In the genomic region with DNA sequence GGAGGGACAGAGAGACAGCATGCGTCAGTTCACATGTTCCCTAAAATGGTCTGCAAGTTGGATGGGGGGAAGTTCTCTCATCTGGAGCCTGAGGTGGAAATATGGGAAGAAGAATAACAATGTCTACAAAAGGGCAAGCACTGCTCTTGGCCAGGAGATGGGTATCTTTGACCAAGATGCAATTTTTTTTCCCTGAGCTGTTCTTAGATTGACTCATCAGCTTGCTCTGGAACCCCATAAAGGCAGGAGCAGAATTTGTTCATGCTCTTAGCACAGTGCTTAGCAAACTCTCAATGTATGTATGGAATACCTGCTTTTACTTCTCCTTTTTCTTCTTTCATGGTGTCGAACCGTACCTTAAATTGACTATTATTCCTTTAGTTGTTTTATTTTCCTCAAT, we compare ENCODE assay signal across 10 cellular contexts.
DNase-seq lines count a peak whose midpoint lies in the region; ATAC-seq and TF ChIP-seq lines count a peak whose summit lies in the region.
"Had no signal": no experiment of that assay in that cellular context is flagged by ENCODE, and none has a peak within 500 bp of the region (broad histone marks: within the 10 kb centered on the region; RNA-seq: fewer than 3 reads in every experiment).

No MANE protein-coding gene starts in this region.

- H3K36me3 Mint-ChIP-seq in GM23338 (ENCODE audit: low read depth), result no peaks in the 10 kb centered on the region
- H3K36me3 Mint-ChIP-seq: CD4-positive, CD25-positive, alpha-beta regulatory T cell had no signal

- H3K27me3 ChIP-seq in tibial nerve (no peaks in the 10 kb centered on the region), GM23338 (ENCODE audit: insufficient read depth) (no peaks in the 10 kb centered on the region)

- H4K20me1 ChIP-seq in GM23338 (replicated peaks; ENCODE audit: insufficient read depth), result no peaks in the 10 kb centered on the region

- TF ChIP-seq EP300 in tibial nerve (IDR thresholded peaks at IDR 0.05), result no peak

- intact Hi-C loops in Right ventricle myocardium superior (cut with DNase I), result no loop called here

- H3K27ac ChIP-seq in tibial nerve (no peak overlapping the region), GM23338 (ENCODE audit: low read depth) (no peak overlapping the region)

- POLR2A ChIA-PET in GM10248 (lab: Yijun Ruan, JAX), result no interaction called here

- H3K4me3 ChIP-seq in astrocyte of the spinal cord (ENCODE audit: low read depth, low read length) (no peak overlapping the region), tibial nerve (no peak overlapping the region), GM23338 (no peak overlapping the region)

- peaks cover 3% of the 10 kb centered on the region; the same call in 1 of the 3 replicates for H3K9me3 Mint-ChIP-seq in GM23338

- CTCF ChIA-PET in GM10248 (lab: Yijun Ruan, JAX), result interaction anchor here (0.8 to 3.3 kb wide), 6 partner anchors 30 to 120 kb away, joined by 3 to 16 read pairs (median 3); no protein-coding TSS in a partner anchor

- in situ Hi-C loops in astrocyte of the spinal cord (cut with HindIII; ENCODE audit: low sequenced_read_pairs), result no loop called here

- no peak overlapping the region for H3K4me3 Mint-ChIP-seq in GM23338
- H3K4me3 Mint-ChIP-seq: CD4-positive, CD25-positive, alpha-beta regulatory T cell; H9 had no signal

- H3K4me1 Mint-ChIP-seq in GM23338, result peaks cover 30% of the 10 kb centered on the region

- ATAC-seq in GM19467 (IDR thresholded peaks at IDR 0.05; ENCODE audit: unreplicated experiment) (peak; percentile 34), HG03095 (IDR thresholded peaks at IDR 0.05; ENCODE audit: unreplicated experiment) (peak; percentile 61), GM21528 (IDR thresholded peaks at IDR 0.05; ENCODE audit: low FRiP score, unreplicated experiment) (no peak), GM23338 (no peak), Right ventricle myocardium superior (ENCODE audit: poor library complexity) (no peak)

- peak; percentile 15 for DNase-seq in GM10248 (ENCODE audit: extremely low spot score)
- DNase-seq in astrocyte of the spinal cord (ENCODE audit: low read depth, low spot score), result peak; percentile 12
- DNase-seq in tibial nerve (ENCODE audit: low spot score in 2 of 2), result no peak
- no peak for DNase-seq in GM23338 (ENCODE audit: low spot score)
- no peak for DNase-seq in Right ventricle myocardium superior
- DNase-seq: H9 had no signal

- no peak overlapping the region for H3K4me2 ChIP-seq in GM23338

- no peaks in the 10 kb centered on the region for H3K9me3 ChIP-seq in tibial nerve

- no peak overlapping the region for H3K27ac Mint-ChIP-seq in GM23338
- H3K27ac Mint-ChIP-seq: CD4-positive, CD25-positive, alpha-beta regulatory T cell had no signal

- no peak overlapping the region for H2AFZ ChIP-seq in GM23338

- 89 to 91% methylated on average over 3 of the region's 3 CpGs for WGBS in tibial nerve, 2 donors

- no peaks in the 10 kb centered on the region for H3F3A ChIP-seq in GM23338 (replicated peaks; ENCODE audit: low read depth)

- TF ChIP-seq CTCF in GM10248 (IDR thresholded peaks at IDR 0.05; ENCODE audit: control extremely low read depth, extremely low read depth, low read depth, missing control alignments) (peak; percentile 35), astrocyte of the spinal cord (IDR thresholded peaks at IDR 0.05; ENCODE audit: low read depth, low read length) (peak; percentile 3), tibial nerve (IDR thresholded peaks at IDR 0.05) (no peak), GM23338 (conservative IDR thresholded peaks at IDR 0.05; ENCODE audit: low read depth in 2 of 2) (no peak)

- 0 out of 2 replicates have a peak, but pooled peaks cover 3% of the 10 kb centered on the region for H3K9me2 ChIP-seq in GM23338 (ENCODE audit: insufficient read depth)

- H3K36me3 ChIP-seq in tibial nerve (no peaks in the 10 kb centered on the region), GM23338 (ENCODE audit: insufficient read depth) (no peaks in the 10 kb centered on the region)

- H3K27me3 Mint-ChIP-seq in GM23338 (ENCODE audit: insufficient read depth, low read depth, poor library complexity), result no peaks in the 10 kb centered on the region

- TF ChIP-seq POLR2A in tibial nerve (IDR thresholded peaks at IDR 0.05), result no peak

- H3K79me2 ChIP-seq in GM23338 (replicated peaks; ENCODE audit: insufficient read depth), result no peaks in the 10 kb centered on the region

- peaks cover 0 to 4% (median 0%) of the 10 kb centered on the region in 4 donors for H3K4me1 ChIP-seq in tibial nerve
- peaks cover 29% of the 10 kb centered on the region for H3K4me1 ChIP-seq in GM23338 (ENCODE audit: insufficient read depth)

TF ChIP-seq in GM23338, 12 proteins besides CTCF, POLR2A, EP300 and RAD21 (continues in another document):
- no peak for TF ChIP-seq EZH2phosphoT487 (IDR thresholded peaks at IDR 0.05; ENCODE audit: unreplicated experiment)
- TF ChIP-seq CREB1 (CRISPR knock-in tag; IDR thresholded peaks at IDR 0.05; ENCODE audit: low read depth), result no peak
- no peak for TF ChIP-seq STAT1 (IDR thresholded peaks at IDR 0.05; ENCODE audit: unreplicated experiment)
- no peak for TF ChIP-seq POLR2AphosphoS5 (IDR thresholded peaks at IDR 0.05; ENCODE audit: low read depth)
- no peak for TF ChIP-seq JUNB (IDR thresholded peaks at IDR 0.05; ENCODE audit: unreplicated experiment)
- TF ChIP-seq ZNF114 (CRISPR knock-in tag; IDR thresholded peaks at IDR 0.05), result no peak
- no peak for TF ChIP-seq ZNF331 (CRISPR knock-in tag; IDR thresholded peaks at IDR 0.05; ENCODE audit: low read depth)
- TF ChIP-seq EZH2 (IDR thresholded peaks at IDR 0.05; ENCODE audit: low read depth, unreplicated experiment), result no peak
- TF ChIP-seq, protein P1, sequence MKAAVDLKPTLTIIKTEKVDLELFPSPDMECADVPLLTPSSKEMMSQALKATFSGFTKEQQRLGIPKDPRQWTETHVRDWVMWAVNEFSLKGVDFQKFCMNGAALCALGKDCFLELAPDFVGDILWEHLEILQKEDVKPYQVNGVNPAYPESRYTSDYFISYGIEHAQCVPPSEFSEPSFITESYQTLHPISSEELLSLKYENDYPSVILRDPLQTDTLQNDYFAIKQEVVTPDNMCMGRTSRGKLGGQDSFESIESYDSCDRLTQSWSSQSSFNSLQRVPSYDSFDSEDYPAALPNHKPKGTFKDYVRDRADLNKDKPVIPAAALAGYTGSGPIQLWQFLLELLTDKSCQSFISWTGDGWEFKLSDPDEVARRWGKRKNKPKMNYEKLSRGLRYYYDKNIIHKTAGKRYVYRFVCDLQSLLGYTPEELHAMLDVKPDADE (IDR thresholded peaks at IDR 0.05), result no peak
- TF ChIP-seq, protein P2, sequence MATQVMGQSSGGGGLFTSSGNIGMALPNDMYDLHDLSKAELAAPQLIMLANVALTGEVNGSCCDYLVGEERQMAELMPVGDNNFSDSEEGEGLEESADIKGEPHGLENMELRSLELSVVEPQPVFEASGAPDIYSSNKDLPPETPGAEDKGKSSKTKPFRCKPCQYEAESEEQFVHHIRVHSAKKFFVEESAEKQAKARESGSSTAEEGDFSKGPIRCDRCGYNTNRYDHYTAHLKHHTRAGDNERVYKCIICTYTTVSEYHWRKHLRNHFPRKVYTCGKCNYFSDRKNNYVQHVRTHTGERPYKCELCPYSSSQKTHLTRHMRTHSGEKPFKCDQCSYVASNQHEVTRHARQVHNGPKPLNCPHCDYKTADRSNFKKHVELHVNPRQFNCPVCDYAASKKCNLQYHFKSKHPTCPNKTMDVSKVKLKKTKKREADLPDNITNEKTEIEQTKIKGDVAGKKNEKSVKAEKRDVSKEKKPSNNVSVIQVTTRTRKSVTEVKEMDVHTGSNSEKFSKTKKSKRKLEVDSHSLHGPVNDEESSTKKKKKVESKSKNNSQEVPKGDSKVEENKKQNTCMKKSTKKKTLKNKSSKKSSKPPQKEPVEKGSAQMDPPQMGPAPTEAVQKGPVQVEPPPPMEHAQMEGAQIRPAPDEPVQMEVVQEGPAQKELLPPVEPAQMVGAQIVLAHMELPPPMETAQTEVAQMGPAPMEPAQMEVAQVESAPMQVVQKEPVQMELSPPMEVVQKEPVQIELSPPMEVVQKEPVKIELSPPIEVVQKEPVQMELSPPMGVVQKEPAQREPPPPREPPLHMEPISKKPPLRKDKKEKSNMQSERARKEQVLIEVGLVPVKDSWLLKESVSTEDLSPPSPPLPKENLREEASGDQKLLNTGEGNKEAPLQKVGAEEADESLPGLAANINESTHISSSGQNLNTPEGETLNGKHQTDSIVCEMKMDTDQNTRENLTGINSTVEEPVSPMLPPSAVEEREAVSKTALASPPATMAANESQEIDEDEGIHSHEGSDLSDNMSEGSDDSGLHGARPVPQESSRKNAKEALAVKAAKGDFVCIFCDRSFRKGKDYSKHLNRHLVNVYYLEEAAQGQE (IDR thresholded peaks at IDR 0.05; ENCODE audit: unreplicated experiment), result no peak
- TF ChIP-seq NANOG (IDR thresholded peaks at IDR 0.05; ENCODE audit: borderline replicate concordance), result no peak

Comparison
In these comparisons a context has a peak if more than half of its experiments do, and no peak if none do; other contexts are left out.
1. DNase-seq: peak in GM10248 (single experiment) and astrocyte of the spinal cord (single experiment); none in tibial nerve (0 of 2), GM23338 (single experiment) and Right ventricle myocardium superior (single experiment).
2. CTCF ChIP-seq: peak in GM10248 (single experiment) and astrocyte of the spinal cord (single experiment); none in tibial nerve (0 of 5) and GM23338 (0 of 2).
3. ATAC-seq: peak in GM19467 (single experiment) and HG03095 (single experiment); none in GM21528 (single experiment), GM23338 (single experiment) and Right ventricle myocardium superior (single experiment).